1 cellular context compared by ENCODE assay signal in genomic region chr16:5108505-5109158, GRCh38.
TF ChIP-seq lines count a peak whose summit lies in the region.

No MANE protein-coding gene starts in this region.

TF ChIP-seq in SK-N-SH, 30 proteins besides CTCF, POLR2A, EP300 and RAD21 (continued from another document):
- TF ChIP-seq ZBTB33 (IDR thresholded peaks at IDR 0.05; ENCODE audit: borderline replicate concordance, low read depth) = no peak
- TF ChIP-seq GABPA (IDR thresholded peaks at IDR 0.05; ENCODE audit: low read depth) = no peak
- TF ChIP-seq TAF1 (IDR thresholded peaks at IDR 0.05; ENCODE audit: borderline replicate concordance, low read depth, low read length) = no peak
TF ChIP-seq in SK-N-SH: peak in this region for 0.
